In the genomic region with DNA sequence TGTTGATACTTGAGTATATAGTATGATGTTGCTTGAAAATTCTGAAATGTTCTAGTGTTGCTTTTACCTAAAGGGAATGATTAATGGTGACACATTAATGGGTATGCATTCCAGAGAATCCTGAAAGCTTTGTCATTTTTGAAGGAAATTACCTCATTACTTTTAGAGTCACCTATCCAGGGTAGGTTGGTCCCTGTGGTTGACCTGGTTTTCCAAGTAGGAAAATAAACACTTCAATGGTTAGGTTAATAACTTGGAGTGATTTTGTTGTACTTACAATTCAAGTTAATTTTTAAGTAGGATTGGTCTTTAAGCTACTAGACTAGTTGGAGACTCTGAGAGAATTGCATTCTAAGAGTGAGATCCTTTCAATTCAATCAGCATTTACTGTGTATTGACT, we compare ENCODE assay signal across 2 cellular contexts.
TF ChIP-seq lines count a peak whose summit lies in the region.

No MANE protein-coding gene starts in this region.

TF ChIP-seq in IMR-90, 13 proteins besides CTCF, POLR2A, EP300 and RAD21:
- no peak for TF ChIP-seq FOS (IDR thresholded peaks at IDR 0.05; ENCODE audit: low read depth, low read length)
- TF ChIP-seq SMC3 (IDR thresholded peaks at IDR 0.05; ENCODE audit: low read depth, low read length) = no peak
- no peak for TF ChIP-seq NFE2L2 (IDR thresholded peaks at IDR 0.05; ENCODE audit: low read depth, low read length)
- TF ChIP-seq CHD1 (IDR thresholded peaks at IDR 0.05; ENCODE audit: low read depth, low read length) = no peak
- TF ChIP-seq MAFK (IDR thresholded peaks at IDR 0.05; ENCODE audit: low read depth, low read length) = no peak
- TF ChIP-seq, protein P1, sequence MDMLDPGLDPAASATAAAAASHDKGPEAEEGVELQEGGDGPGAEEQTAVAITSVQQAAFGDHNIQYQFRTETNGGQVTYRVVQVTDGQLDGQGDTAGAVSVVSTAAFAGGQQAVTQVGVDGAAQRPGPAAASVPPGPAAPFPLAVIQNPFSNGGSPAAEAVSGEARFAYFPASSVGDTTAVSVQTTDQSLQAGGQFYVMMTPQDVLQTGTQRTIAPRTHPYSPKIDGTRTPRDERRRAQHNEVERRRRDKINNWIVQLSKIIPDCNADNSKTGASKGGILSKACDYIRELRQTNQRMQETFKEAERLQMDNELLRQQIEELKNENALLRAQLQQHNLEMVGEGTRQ (IDR thresholded peaks at IDR 0.05; ENCODE audit: low read depth, low read length) = no peak
- no peak for TF ChIP-seq BHLHE40 (IDR thresholded peaks at IDR 0.05; ENCODE audit: low read depth, low read length)
- no peak for TF ChIP-seq CEBPB (IDR thresholded peaks at IDR 0.05; ENCODE audit: low read depth, low read length)
- no peak for TF ChIP-seq MXI1 (IDR thresholded peaks at IDR 0.05; ENCODE audit: borderline replicate concordance, low read depth, low read length)
- TF ChIP-seq, protein P2, sequence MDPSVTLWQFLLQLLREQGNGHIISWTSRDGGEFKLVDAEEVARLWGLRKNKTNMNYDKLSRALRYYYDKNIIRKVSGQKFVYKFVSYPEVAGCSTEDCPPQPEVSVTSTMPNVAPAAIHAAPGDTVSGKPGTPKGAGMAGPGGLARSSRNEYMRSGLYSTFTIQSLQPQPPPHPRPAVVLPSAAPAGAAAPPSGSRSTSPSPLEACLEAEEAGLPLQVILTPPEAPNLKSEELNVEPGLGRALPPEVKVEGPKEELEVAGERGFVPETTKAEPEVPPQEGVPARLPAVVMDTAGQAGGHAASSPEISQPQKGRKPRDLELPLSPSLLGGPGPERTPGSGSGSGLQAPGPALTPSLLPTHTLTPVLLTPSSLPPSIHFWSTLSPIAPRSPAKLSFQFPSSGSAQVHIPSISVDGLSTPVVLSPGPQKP (IDR thresholded peaks at IDR 0.05; ENCODE audit: borderline replicate concordance, low read depth, low read length) = no peak
- TF ChIP-seq RFX5 (IDR thresholded peaks at IDR 0.05; ENCODE audit: low read depth, low read length) = no peak
- no peak for TF ChIP-seq RCOR1 (IDR thresholded peaks at IDR 0.05; ENCODE audit: insufficient replicate concordance, low read length)
- TF ChIP-seq MAZ (IDR thresholded peaks at IDR 0.05; ENCODE audit: borderline replicate concordance, low read depth, low read length) = no peak

TF ChIP-seq in K562, 482 proteins besides CTCF, POLR2A, EP300 and RAD21:
- TF ChIP-seq, protein P3, sequence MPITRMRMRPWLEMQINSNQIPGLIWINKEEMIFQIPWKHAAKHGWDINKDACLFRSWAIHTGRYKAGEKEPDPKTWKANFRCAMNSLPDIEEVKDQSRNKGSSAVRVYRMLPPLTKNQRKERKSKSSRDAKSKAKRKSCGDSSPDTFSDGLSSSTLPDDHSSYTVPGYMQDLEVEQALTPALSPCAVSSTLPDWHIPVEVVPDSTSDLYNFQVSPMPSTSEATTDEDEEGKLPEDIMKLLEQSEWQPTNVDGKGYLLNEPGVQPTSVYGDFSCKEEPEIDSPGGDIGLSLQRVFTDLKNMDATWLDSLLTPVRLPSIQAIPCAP (CRISPR knock-in tag; IDR thresholded peaks at IDR 0.05; ENCODE audit: borderline replicate concordance) = no peak
- TF ChIP-seq, protein P4, sequence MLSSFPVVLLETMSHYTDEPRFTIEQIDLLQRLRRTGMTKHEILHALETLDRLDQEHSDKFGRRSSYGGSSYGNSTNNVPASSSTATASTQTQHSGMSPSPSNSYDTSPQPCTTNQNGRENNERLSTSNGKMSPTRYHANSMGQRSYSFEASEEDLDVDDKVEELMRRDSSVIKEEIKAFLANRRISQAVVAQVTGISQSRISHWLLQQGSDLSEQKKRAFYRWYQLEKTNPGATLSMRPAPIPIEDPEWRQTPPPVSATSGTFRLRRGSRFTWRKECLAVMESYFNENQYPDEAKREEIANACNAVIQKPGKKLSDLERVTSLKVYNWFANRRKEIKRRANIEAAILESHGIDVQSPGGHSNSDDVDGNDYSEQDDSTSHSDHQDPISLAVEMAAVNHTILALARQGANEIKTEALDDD (IDR thresholded peaks at IDR 0.05) = peak; percentile 15; the same call in 1 of the 2 replicates
- TF ChIP-seq MEIS2 (IDR thresholded peaks at IDR 0.05; ENCODE audit: partially characterized antibody) = peak; percentile 54
- TF ChIP-seq, protein P5, sequence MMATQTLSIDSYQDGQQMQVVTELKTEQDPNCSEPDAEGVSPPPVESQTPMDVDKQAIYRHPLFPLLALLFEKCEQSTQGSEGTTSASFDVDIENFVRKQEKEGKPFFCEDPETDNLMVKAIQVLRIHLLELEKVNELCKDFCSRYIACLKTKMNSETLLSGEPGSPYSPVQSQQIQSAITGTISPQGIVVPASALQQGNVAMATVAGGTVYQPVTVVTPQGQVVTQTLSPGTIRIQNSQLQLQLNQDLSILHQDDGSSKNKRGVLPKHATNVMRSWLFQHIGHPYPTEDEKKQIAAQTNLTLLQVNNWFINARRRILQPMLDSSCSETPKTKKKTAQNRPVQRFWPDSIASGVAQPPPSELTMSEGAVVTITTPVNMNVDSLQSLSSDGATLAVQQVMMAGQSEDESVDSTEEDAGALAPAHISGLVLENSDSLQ (IDR thresholded peaks at IDR 0.05) = peak; percentile 40
